ENCODE assay signal across 8 cellular contexts in the genomic region with DNA sequence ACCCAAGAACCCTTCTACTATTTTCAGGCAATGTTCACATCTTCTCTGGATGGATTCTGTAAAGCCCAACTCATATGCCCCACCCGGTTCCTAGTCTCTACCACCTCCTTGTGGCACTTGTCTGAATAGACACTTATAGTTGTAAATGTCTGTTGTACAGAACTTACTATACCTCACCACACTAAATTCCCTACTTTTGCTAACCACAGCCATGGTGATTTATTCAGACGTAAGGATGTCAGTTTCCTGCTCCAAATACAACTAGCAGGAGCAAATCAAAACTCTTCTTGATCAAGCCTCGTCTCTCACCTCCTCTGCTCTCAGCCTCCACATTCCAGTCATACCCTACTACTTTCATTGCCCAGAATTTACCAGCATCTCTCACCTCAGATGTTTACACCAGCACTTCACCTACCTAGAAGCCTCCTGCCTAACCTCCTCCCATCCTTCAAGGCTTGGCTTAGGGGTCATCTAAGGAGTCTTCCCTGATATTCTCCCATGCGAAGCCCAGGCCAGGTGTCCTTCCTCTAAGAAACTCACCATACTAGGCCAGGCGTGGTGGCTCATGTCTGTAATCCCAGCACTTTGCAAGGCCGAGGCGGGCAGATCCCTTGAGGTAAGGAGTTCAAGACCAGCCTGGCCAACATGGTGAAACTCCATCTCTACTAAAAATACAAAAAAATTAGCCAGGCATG.
DNase-seq lines count a peak whose midpoint lies in the region; ATAC-seq and TF ChIP-seq lines count a peak whose summit lies in the region.

No MANE protein-coding gene starts in this region.

- peak overlapping the region; percentile 74 for H3K27ac Mint-ChIP-seq in activated CD8-positive, alpha-beta T cell treated with anti-CD3 and anti-CD28 coated beads for 36 hours

- no peaks in the 10 kb centered on the region for H3K27me3 Mint-ChIP-seq in activated CD8-positive, alpha-beta T cell treated with anti-CD3 and anti-CD28 coated beads for 36 hours

- intact Hi-C loops in activated CD8-positive, alpha-beta T cell treated with anti-CD3 and anti-CD28 coated beads for 36 hours (cut with micrococcal nuclease) = loop anchor here (2.0 to 10.0 kb wide), 3 partner anchors 19 to 193 kb away; no protein-coding TSS in a partner anchor
- intact Hi-C loops in sciatic nerve (cut with DNase I) = no loop called here

- peak overlapping the region; percentile 22 for H3K4me3 ChIP-seq in GM12865 (ENCODE audit: low read depth, low read length)

- H3K4me1 ChIP-seq in foreskin keratinocyte = peaks cover 40% of the 10 kb centered on the region

- H3K27me3 ChIP-seq in foreskin keratinocyte = no peaks in the 10 kb centered on the region

- CTCF ChIA-PET in activated CD8-positive, alpha-beta T cell treated with anti-CD3 and anti-CD28 coated beads for 36 hours (lab: Charles Lee) = interaction anchor here (1.6 to 3.1 kb wide), 2 partner anchors 20 to 70 kb away, joined by 3 to 11 read pairs; no protein-coding TSS in a partner anchor

- no peaks in the 10 kb centered on the region for H3K9me3 Mint-ChIP-seq in activated CD8-positive, alpha-beta T cell treated with anti-CD3 and anti-CD28 coated beads for 36 hours

- peaks cover 11% of the 10 kb centered on the region for H3K36me3 Mint-ChIP-seq in activated CD8-positive, alpha-beta T cell treated with anti-CD3 and anti-CD28 coated beads for 36 hours (ENCODE audit: low read depth)

- peak; percentile 50 for ATAC-seq in activated CD8-positive, alpha-beta T cell treated with anti-CD3 and anti-CD28 coated beads for 36 hours
- ATAC-seq in foreskin keratinocyte = peak; percentile 43
- ATAC-seq in sciatic nerve = peak; percentile 51
- ATAC-seq in HG03159 (IDR thresholded peaks at IDR 0.05; ENCODE audit: unreplicated experiment) = no peak
- no peak for ATAC-seq in HG02885 (IDR thresholded peaks at IDR 0.05; ENCODE audit: poor library complexity, unreplicated experiment)

- POLR2A ChIA-PET in activated CD8-positive, alpha-beta T cell treated with anti-CD3 and anti-CD28 coated beads for 36 hours (lab: Charles Lee) = interaction anchor here (0.6 to 2.6 kb wide), 4 partner anchors 15 to 172 kb away, joined by 3 to 8 read pairs (median 3); no protein-coding TSS in a partner anchor

- no peak overlapping the region for H3K4me3 Mint-ChIP-seq in activated CD8-positive, alpha-beta T cell treated with anti-CD3 and anti-CD28 coated beads for 36 hours

- peak; percentile 73 for DNase-seq in AG08396 (ENCODE audit: low spot score)
- peak; percentile 77 for DNase-seq in GM12865 (ENCODE audit: low read depth)
- peak; percentile 33 for DNase-seq in NCI-H1092 treated with DMSO at 0.1 percent for 48 hours (lab: John Stamatoyannopoulos, UW)
- DNase-seq in activated CD8-positive, alpha-beta T cell treated with anti-CD3 and anti-CD28 coated beads for 36 hours = peak; percentile 48
- DNase-seq in foreskin keratinocyte = peak in 1 of 2 donors; percentile 65
- no peak for DNase-seq in sciatic nerve (ENCODE audit: low spot score)

- TF ChIP-seq CTCF in GM12865 (IDR thresholded peaks at IDR 0.05; ENCODE audit: insufficient read depth, low read depth, low read length, missing control alignments) = peak; percentile 68
- peak; percentile 80 for TF ChIP-seq CTCF in activated CD8-positive, alpha-beta T cell treated with anti-CD3 and anti-CD28 coated beads for 36 hours (IDR thresholded peaks at IDR 0.05)
- TF ChIP-seq CTCF in foreskin keratinocyte (conservative IDR thresholded peaks at IDR 0.05) = peak; percentile 73

- H3K4me1 Mint-ChIP-seq in activated CD8-positive, alpha-beta T cell treated with anti-CD3 and anti-CD28 coated beads for 36 hours (ENCODE audit: low read depth) = peaks cover 80% of the 10 kb centered on the region

- H3K27ac ChIP-seq in foreskin keratinocyte = peak overlapping the region; percentile 25

Comparison
In these comparisons a context has a peak if more than half of its experiments do, and no peak if none do; other contexts are left out.
1. ATAC-seq: peak in activated CD8-positive, alpha-beta T cell treated with anti-CD3 and anti-CD28 coated beads for 36 hours (single experiment), foreskin keratinocyte (single experiment) and sciatic nerve (single experiment); none in HG03159 (single experiment) and HG02885 (single experiment).
2. Peak in every context shown above with its lines, with median percentiles within 50 percentile points of each other: CTCF ChIP-seq.